14 cellular contexts compared by ENCODE assay signal in genomic region chr15:70240082-70240481, GRCh38.
A peak's percentile ranks its signal among the peaks of the same experiment; 100 is the strongest.
DNase-seq lines count a peak whose midpoint lies in the region; ATAC-seq and TF ChIP-seq lines count a peak whose summit lies in the region.
"Had no signal": no experiment of that assay in that cellular context is flagged by ENCODE, and none has a peak within 500 bp of the region (broad histone marks: within the 10 kb centered on the region; RNA-seq: fewer than 3 reads in every experiment).

No MANE protein-coding gene starts in this region.

- TF ChIP-seq POLR2A in stomach (IDR thresholded peaks at IDR 0.05), result no peak

- H3K9me3 ChIP-seq in stomach, result no peaks in the 10 kb centered on the region
- H3K9me3 ChIP-seq: uterus had no signal

- H3K36me3 ChIP-seq in stomach, result no peaks in the 10 kb centered on the region
- H3K36me3 ChIP-seq: uterus had no signal

- no peak for TF ChIP-seq CTCF in stomach (IDR thresholded peaks at IDR 0.05)

- no peaks in the 10 kb centered on the region for H3K4me1 ChIP-seq in stomach
- H3K4me1 ChIP-seq: uterus had no signal

- H3K27me3 ChIP-seq in stomach, result no peaks in the 10 kb centered on the region
- H3K27me3 ChIP-seq: hepatocyte, uterus had no signal

- DNase-seq in germinal center (ENCODE audit: low spot score) (peak; percentile 43), stomach (no peak), SK-N-DZ (ENCODE audit: low spot score) (no peak), left colon (no peak)
- DNase-seq: Calu3; effector memory CD4-positive, alpha-beta T cell; NCI-H1694 treated with DMSO at 0.1 percent for 48 hours; retina; uterus had no signal

- WGBS in stomach, 5 donors, result 72 to 93% (median 81%) methylated on average over 4 of the region's 4 CpGs

- TF ChIP-seq EP300 in stomach (IDR thresholded peaks at IDR 0.05), result no peak

- ATAC-seq in GM18520 (IDR thresholded peaks at IDR 0.05; ENCODE audit: unreplicated experiment), result peak; percentile 71
- ATAC-seq in GM21381 (IDR thresholded peaks at IDR 0.05; ENCODE audit: unreplicated experiment), result peak; percentile 58
- ATAC-seq in HG03095 (IDR thresholded peaks at IDR 0.05; ENCODE audit: unreplicated experiment), result peak; percentile 93
- ATAC-seq in left colon, result no peak
- ATAC-seq: WTC11 had no signal

- H3K4me3 ChIP-seq in stomach, result no peak overlapping the region
- H3K4me3 ChIP-seq: hepatocyte, uterus had no signal

- H3K27ac ChIP-seq in stomach, result no peak overlapping the region
- H3K27ac ChIP-seq: hepatocyte, uterus had no signal

- intact Hi-C loops in stomach (cut with DNase I; ENCODE audit: low total_unique reads) (no loop called here), left colon (cut with DNase I, micrococcal nuclease) (no loop called here)
